Comparison of ENCODE assay signal across 1 cellular context in genomic region chr15:75140080-75140879, GRCh38.
TF ChIP-seq lines count a peak whose summit lies in the region.

No MANE protein-coding gene starts in this region.

TF ChIP-seq in HepG2, 621 proteins besides CTCF, POLR2A, EP300 and RAD21 (continued from another document and continues in another):
- TF ChIP-seq LRRFIP1 (CRISPR knock-in tag; conservative IDR thresholded peaks at IDR 0.05): no peak
- TF ChIP-seq DNMT3B (CRISPR knock-in tag; conservative IDR thresholded peaks at IDR 0.05): no peak
- TF ChIP-seq MED8 (CRISPR knock-in tag; IDR thresholded peaks at IDR 0.05; ENCODE audit: insufficient replicate concordance): peak; percentile 96
- TF ChIP-seq ZNF777 (CRISPR knock-in tag; IDR thresholded peaks at IDR 0.05): no peak
- TF ChIP-seq EZH2 (conservative IDR thresholded peaks at IDR 0.05; ENCODE audit: low read depth, low read length): no peak
- TF ChIP-seq KLF12 (CRISPR knock-in tag; IDR thresholded peaks at IDR 0.05; ENCODE audit: borderline replicate concordance): no peak; the same call in 1 of the 2 replicates
- TF ChIP-seq ZNF724P (CRISPR knock-in tag; IDR thresholded peaks at IDR 0.05; ENCODE audit: borderline replicate concordance): no peak
- TF ChIP-seq, protein P1, sequence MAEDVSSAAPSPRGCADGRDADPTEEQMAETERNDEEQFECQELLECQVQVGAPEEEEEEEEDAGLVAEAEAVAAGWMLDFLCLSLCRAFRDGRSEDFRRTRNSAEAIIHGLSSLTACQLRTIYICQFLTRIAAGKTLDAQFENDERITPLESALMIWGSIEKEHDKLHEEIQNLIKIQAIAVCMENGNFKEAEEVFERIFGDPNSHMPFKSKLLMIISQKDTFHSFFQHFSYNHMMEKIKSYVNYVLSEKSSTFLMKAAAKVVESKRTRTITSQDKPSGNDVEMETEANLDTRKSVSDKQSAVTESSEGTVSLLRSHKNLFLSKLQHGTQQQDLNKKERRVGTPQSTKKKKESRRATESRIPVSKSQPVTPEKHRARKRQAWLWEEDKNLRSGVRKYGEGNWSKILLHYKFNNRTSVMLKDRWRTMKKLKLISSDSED (CRISPR knock-in tag; IDR thresholded peaks at IDR 0.05): no peak
- no peak for TF ChIP-seq SNRNP70 (IDR thresholded peaks at IDR 0.05; ENCODE audit: low read depth, low read length)
- no peak for TF ChIP-seq ZNF17 (CRISPR knock-in tag; IDR thresholded peaks at IDR 0.05)
- TF ChIP-seq IKZF1 (IDR thresholded peaks at IDR 0.05): no peak
- TF ChIP-seq ZNF503 (CRISPR knock-in tag; IDR thresholded peaks at IDR 0.05): peak; percentile 92; the same call in 1 of the 2 replicates
- TF ChIP-seq AGO2 (optimal IDR thresholded peaks at IDR 0.05; ENCODE audit: low read depth, low read length): no peak
- peak; percentile 58; the same call in 1 of the 2 replicates for TF ChIP-seq KDM5B (CRISPR knock-in tag; IDR thresholded peaks at IDR 0.05; ENCODE audit: borderline replicate concordance)
- peak; percentile 43; the same call in 1 of the 2 replicates for TF ChIP-seq ZFY (CRISPR knock-in tag; IDR thresholded peaks at IDR 0.05)
- TF ChIP-seq, protein P2, sequence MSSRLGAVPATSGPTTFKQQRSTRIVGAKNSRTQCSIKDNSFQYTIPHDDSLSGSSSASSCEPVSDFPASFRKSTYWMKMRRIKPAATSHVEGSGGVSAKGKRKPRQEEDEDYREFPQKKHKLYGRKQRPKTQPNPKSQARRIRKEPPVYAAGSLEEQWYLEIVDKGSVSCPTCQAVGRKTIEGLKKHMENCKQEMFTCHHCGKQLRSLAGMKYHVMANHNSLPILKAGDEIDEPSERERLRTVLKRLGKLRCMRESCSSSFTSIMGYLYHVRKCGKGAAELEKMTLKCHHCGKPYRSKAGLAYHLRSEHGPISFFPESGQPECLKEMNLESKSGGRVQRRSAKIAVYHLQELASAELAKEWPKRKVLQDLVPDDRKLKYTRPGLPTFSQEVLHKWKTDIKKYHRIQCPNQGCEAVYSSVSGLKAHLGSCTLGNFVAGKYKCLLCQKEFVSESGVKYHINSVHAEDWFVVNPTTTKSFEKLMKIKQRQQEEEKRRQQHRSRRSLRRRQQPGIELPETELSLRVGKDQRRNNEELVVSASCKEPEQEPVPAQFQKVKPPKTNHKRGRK (CRISPR knock-in tag; IDR thresholded peaks at IDR 0.05): no peak; the same call in 1 of the 2 replicates
- no peak for TF ChIP-seq RBM22 (optimal IDR thresholded peaks at IDR 0.05; ENCODE audit: low read length)
- TF ChIP-seq ATF1 (CRISPR knock-in tag; IDR thresholded peaks at IDR 0.05): 0 out of 2 replicates have a peak, but pooled peaks have one; percentile 35
- TF ChIP-seq ZNF136 (CRISPR knock-in tag; IDR thresholded peaks at IDR 0.05; ENCODE audit: low read depth): no peak
- TF ChIP-seq, protein P3, sequence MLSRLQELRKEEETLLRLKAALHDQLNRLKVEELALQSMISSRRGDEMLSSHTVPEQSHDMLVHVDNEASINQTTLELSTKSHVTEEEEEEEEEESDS (CRISPR knock-in tag; IDR thresholded peaks at IDR 0.05; ENCODE audit: borderline replicate concordance): peak; percentile 66; the same call in 1 of the 2 replicates
- no peak; the same call in 1 of the 2 replicates for TF ChIP-seq TGIF2 (CRISPR knock-in tag; IDR thresholded peaks at IDR 0.05)
- no peak for TF ChIP-seq ZNF225 (CRISPR knock-in tag; IDR thresholded peaks at IDR 0.05)
- TF ChIP-seq TAF15 (IDR thresholded peaks at IDR 0.05; ENCODE audit: low read depth, low read length, poor library complexity, severe bottlenecking): no peak
- TF ChIP-seq ATRX (CRISPR knock-in tag; IDR thresholded peaks at IDR 0.05; ENCODE audit: borderline replicate concordance): no peak
- no peak for TF ChIP-seq ZNF282 (IDR thresholded peaks at IDR 0.05; ENCODE audit: partially characterized antibody)
- no peak; the same call in 1 of the 2 replicates for TF ChIP-seq RBAK (CRISPR knock-in tag; IDR thresholded peaks at IDR 0.05)
- TF ChIP-seq, protein P4, sequence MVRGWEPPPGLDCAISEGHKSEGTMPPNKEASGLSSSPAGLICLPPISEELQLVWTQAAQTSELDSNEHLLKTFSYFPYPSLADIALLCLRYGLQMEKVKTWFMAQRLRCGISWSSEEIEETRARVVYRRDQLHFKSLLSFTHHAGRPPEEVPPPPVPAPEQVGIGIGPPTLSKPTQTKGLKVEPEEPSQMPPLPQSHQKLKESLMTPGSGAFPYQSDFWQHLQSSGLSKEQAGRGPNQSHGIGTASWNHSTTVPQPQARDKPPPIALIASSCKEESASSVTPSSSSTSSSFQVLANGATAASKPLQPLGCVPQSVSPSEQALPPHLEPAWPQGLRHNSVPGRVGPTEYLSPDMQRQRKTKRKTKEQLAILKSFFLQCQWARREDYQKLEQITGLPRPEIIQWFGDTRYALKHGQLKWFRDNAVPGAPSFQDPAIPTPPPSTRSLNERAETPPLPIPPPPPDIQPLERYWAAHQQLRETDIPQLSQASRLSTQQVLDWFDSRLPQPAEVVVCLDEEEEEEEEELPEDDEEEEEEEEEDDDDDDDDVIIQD (CRISPR knock-in tag; IDR thresholded peaks at IDR 0.05; ENCODE audit: low read depth): peak; percentile 13; the same call in 1 of the 2 replicates
- TF ChIP-seq GPN1 (CRISPR knock-in tag; IDR thresholded peaks at IDR 0.05; ENCODE audit: borderline replicate concordance): no peak
- TF ChIP-seq ZBTB8A (CRISPR knock-in tag; IDR thresholded peaks at IDR 0.05; ENCODE audit: borderline replicate concordance, low read depth): no peak
- TF ChIP-seq SETDB1 (CRISPR knock-in tag; IDR thresholded peaks at IDR 0.05; ENCODE audit: borderline replicate concordance): no peak
- no peak for TF ChIP-seq ZNF138 (CRISPR knock-in tag; IDR thresholded peaks at IDR 0.05; ENCODE audit: low read depth)
- TF ChIP-seq ZNF124 (CRISPR knock-in tag; IDR thresholded peaks at IDR 0.05): no peak
- no peak for TF ChIP-seq RFXANK (CRISPR knock-in tag; IDR thresholded peaks at IDR 0.05)
- no peak for TF ChIP-seq KAT7 (CRISPR knock-in tag; IDR thresholded peaks at IDR 0.05; ENCODE audit: borderline replicate concordance)
- TF ChIP-seq, protein P5, sequence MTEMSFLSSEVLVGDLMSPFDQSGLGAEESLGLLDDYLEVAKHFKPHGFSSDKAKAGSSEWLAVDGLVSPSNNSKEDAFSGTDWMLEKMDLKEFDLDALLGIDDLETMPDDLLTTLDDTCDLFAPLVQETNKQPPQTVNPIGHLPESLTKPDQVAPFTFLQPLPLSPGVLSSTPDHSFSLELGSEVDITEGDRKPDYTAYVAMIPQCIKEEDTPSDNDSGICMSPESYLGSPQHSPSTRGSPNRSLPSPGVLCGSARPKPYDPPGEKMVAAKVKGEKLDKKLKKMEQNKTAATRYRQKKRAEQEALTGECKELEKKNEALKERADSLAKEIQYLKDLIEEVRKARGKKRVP (CRISPR knock-in tag; IDR thresholded peaks at IDR 0.05): peak in 1 of 2 experiments; percentile 53; a peak in 1 of 4 replicates
- no peak for TF ChIP-seq ZNF781 (CRISPR knock-in tag; IDR thresholded peaks at IDR 0.05; ENCODE audit: borderline replicate concordance, not compliant biosample characterization)
- TF ChIP-seq DNMT1 (CRISPR knock-in tag; IDR thresholded peaks at IDR 0.05): no peak
- TF ChIP-seq ZNF891 (CRISPR knock-in tag; IDR thresholded peaks at IDR 0.05): 0 out of 2 replicates have a peak, but pooled peaks have one; percentile 53
- peak; percentile 50; the same call in 1 of the 2 replicates for TF ChIP-seq SPEN (CRISPR knock-in tag; IDR thresholded peaks at IDR 0.05; ENCODE audit: low read depth)
- TF ChIP-seq TEAD2 (CRISPR knock-in tag; IDR thresholded peaks at IDR 0.05): no peak
- no peak for TF ChIP-seq GABPA (IDR thresholded peaks at IDR 0.05; ENCODE audit: low read depth, low read length)
- peak; percentile 28; the same call in 1 of the 2 replicates for TF ChIP-seq GABPA (CRISPR knock-in tag; IDR thresholded peaks at IDR 0.05; ENCODE audit: low read depth)
- TF ChIP-seq ZNF274 (CRISPR knock-in tag; IDR thresholded peaks at IDR 0.05): 0 out of 2 replicates have a peak, but pooled peaks have one; percentile 32
- 0 out of 2 replicates have a peak, but pooled peaks have one; percentile 41 for TF ChIP-seq ZNF567 (CRISPR knock-in tag; IDR thresholded peaks at IDR 0.05; ENCODE audit: borderline replicate concordance)
- no peak for TF ChIP-seq POGK (CRISPR knock-in tag; conservative IDR thresholded peaks at IDR 0.05)
- no peak for TF ChIP-seq ZNF367 (CRISPR knock-in tag; IDR thresholded peaks at IDR 0.05; ENCODE audit: borderline replicate concordance)
- no peak for TF ChIP-seq MYNN (CRISPR knock-in tag; IDR thresholded peaks at IDR 0.05; ENCODE audit: low read depth)
- 0 out of 2 replicates have a peak, but pooled peaks have one; percentile 27 for TF ChIP-seq ARNTL (CRISPR knock-in tag; IDR thresholded peaks at IDR 0.05)
- peak; percentile 99 for TF ChIP-seq PITX1 (CRISPR knock-in tag; IDR thresholded peaks at IDR 0.05)
- TF ChIP-seq ZFYVE20 (CRISPR knock-in tag; IDR thresholded peaks at IDR 0.05; ENCODE audit: borderline replicate concordance, low read depth): no peak
- TF ChIP-seq NRL (CRISPR knock-in tag; IDR thresholded peaks at IDR 0.05; ENCODE audit: borderline replicate concordance): peak; percentile 36; the same call in 1 of the 2 replicates
- TF ChIP-seq NFE2L2 (IDR thresholded peaks at IDR 0.05; ENCODE audit: low read length): no peak
- TF ChIP-seq TP53 (CRISPR knock-in tag; conservative IDR thresholded peaks at IDR 0.05): 0 out of 2 replicates have a peak, but pooled peaks have one; percentile 33
- TF ChIP-seq ZNF629 (CRISPR knock-in tag; conservative IDR thresholded peaks at IDR 0.05): no peak
- no peak; the same call in 1 of the 2 replicates for TF ChIP-seq CCDC6 (CRISPR knock-in tag; IDR thresholded peaks at IDR 0.05)
- TF ChIP-seq TIGD3 (CRISPR knock-in tag; IDR thresholded peaks at IDR 0.05; ENCODE audit: borderline replicate concordance): no peak
- TF ChIP-seq BCL3 (CRISPR knock-in tag; IDR thresholded peaks at IDR 0.05): no peak; the same call in 1 of the 2 replicates
- TF ChIP-seq ZNF343 (CRISPR knock-in tag; IDR thresholded peaks at IDR 0.05): 0 out of 2 replicates have a peak, but pooled peaks have one; percentile 66
- no peak for TF ChIP-seq FOSL1 (CRISPR knock-in tag; IDR thresholded peaks at IDR 0.05; ENCODE audit: borderline replicate concordance)
